1 cellular context compared by ENCODE assay signal in the genomic region with DNA sequence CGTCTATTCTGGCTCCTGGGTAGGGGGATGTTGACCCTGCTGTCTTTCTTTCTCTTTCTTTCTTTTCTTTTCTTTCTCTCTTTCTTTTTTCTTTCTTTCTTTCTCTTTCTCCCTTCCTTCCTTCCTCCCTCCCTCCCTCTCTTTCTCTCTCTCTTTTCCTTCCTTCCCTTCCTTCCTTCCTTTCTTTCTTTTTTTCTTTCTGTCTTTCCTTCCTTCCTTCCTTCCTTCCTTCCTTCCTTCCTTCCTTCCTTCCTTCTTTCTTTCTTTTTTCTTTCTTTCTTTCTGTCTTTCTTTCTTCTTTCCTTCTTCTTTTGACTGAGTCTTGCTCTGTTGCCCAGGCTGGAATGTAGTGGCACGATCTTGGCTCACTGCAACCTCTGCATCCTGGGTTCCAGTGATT. TPM values are rescaled to one million over a fixed set of nuclear protein-coding genes. Genes with fewer than 3 reads are reported as not detected.
"Had no signal": no experiment of that assay in that cellular context is flagged by ENCODE, and none has a peak within 500 bp of the region (broad histone marks: within the 10 kb centered on the region; RNA-seq: fewer than 3 reads in every experiment).

No MANE protein-coding gene starts in this region.

RNA-seq across cellular contexts. Expression of gene PSD2, which starts 3.0 kb away (rescaled TPM):
- total RNA-seq: GM12878 had no signal
